23 cellular contexts compared by ENCODE assay signal in genomic region chr5:6043491-6044310, GRCh38.
"Had no signal": no experiment of that assay in that cellular context is flagged by ENCODE, and none has a peak within 500 bp of the region (broad histone marks: within the 10 kb centered on the region; RNA-seq: fewer than 3 reads in every experiment).

No MANE protein-coding gene starts in this region.

- H3K36me3 ChIP-seq: right lobe of liver, stomach, suprapubic skin, transverse colon, vagina had no signal

- H3K27ac Mint-ChIP-seq: activated CD4-positive, alpha-beta memory T cell treated with anti-CD3 and anti-CD28 coated beads for 36 hours; activated CD4-positive, alpha-beta T cell treated with anti-CD3 and anti-CD28 coated beads for 36 hours; activated CD8-positive, alpha-beta memory T cell treated with anti-CD3 and anti-CD28 coated beads, Interleukin-2, amount 10 ng/mL, durations not matched to agents 7 days and 5 days; activated naive CD8-positive, alpha-beta T cell treated with anti-CD3 and anti-CD28 coated beads, Interleukin-2, amount 50 U/mL, for 24 hours; natural killer cell treated with Interleukin-12 subunit alpha and Interleukin-12 subunit beta and Interleukin-15 and Interleukin-18, amount 100 ng/mL, for 72 hours; stimulated activated memory B cell treated with anti-CD40 and anti-IgM and Interleukin-4, amounts not matched to agents 10 μg/mL and 1 μg/mL and 100 μg/mL, for 72 hours had no signal

- H3K27me3 ChIP-seq: right lobe of liver, transverse colon, vagina had no signal

- H3K36me3 Mint-ChIP-seq: activated CD4-positive, alpha-beta memory T cell treated with anti-CD3 and anti-CD28 coated beads for 36 hours; activated CD8-positive, alpha-beta memory T cell treated with anti-CD3 and anti-CD28 coated beads, Interleukin-2, amount 10 ng/mL, durations not matched to agents 7 days and 5 days; natural killer cell treated with Interleukin-12 subunit alpha and Interleukin-12 subunit beta and Interleukin-15 and Interleukin-18, amount 100 ng/mL, for 72 hours; stimulated activated memory B cell treated with anti-CD40 and anti-IgM and Interleukin-4, amounts not matched to agents 10 μg/mL and 1 μg/mL and 100 μg/mL, for 72 hours had no signal

- H3K27ac ChIP-seq: parathyroid adenoma, right lobe of liver, skin epidermis, stomach, suprapubic skin, transverse colon, vagina had no signal

- H3K9me3 ChIP-seq: right lobe of liver, stomach, suprapubic skin, transverse colon, vagina had no signal

- H3K9me3 Mint-ChIP-seq: activated CD4-positive, alpha-beta memory T cell treated with anti-CD3 and anti-CD28 coated beads for 36 hours; activated naive CD8-positive, alpha-beta T cell treated with anti-CD3 and anti-CD28 coated beads, Interleukin-2, amount 50 U/mL, for 24 hours; natural killer cell treated with Interleukin-12 subunit alpha and Interleukin-12 subunit beta and Interleukin-15 and Interleukin-18, amount 100 ng/mL, for 72 hours; stimulated activated memory B cell treated with anti-CD40 and anti-IgM and Interleukin-4, amounts not matched to agents 10 μg/mL and 1 μg/mL and 100 μg/mL, for 72 hours had no signal

- ATAC-seq: activated CD4-positive, alpha-beta T cell treated with anti-CD3 and anti-CD28 coated beads for 36 hours; activated CD8-positive, alpha-beta memory T cell treated with anti-CD3 and anti-CD28 coated beads, Interleukin-2, amount 10 ng/mL, durations not matched to agents 7 days and 5 days; activated naive CD8-positive, alpha-beta T cell treated with anti-CD3 and anti-CD28 coated beads, Interleukin-2, amount 50 U/mL, for 24 hours; esophagus mucosa; left cardiac atrium; right lobe of liver; stimulated activated memory B cell treated with anti-CD40 and anti-IgM and Interleukin-4, amounts not matched to agents 10 μg/mL and 1 μg/mL and 100 μg/mL, for 72 hours had no signal

- H3K4me1 Mint-ChIP-seq: activated CD4-positive, alpha-beta T cell treated with anti-CD3 and anti-CD28 coated beads for 36 hours; activated CD8-positive, alpha-beta memory T cell treated with anti-CD3 and anti-CD28 coated beads, Interleukin-2, amount 10 ng/mL, durations not matched to agents 7 days and 5 days; activated naive CD8-positive, alpha-beta T cell treated with anti-CD3 and anti-CD28 coated beads, Interleukin-2, amount 50 U/mL, for 24 hours; stimulated activated memory B cell treated with anti-CD40 and anti-IgM and Interleukin-4, amounts not matched to agents 10 μg/mL and 1 μg/mL and 100 μg/mL, for 72 hours had no signal

- H3K27me3 Mint-ChIP-seq: activated CD8-positive, alpha-beta memory T cell treated with anti-CD3 and anti-CD28 coated beads, Interleukin-2, amount 10 ng/mL, durations not matched to agents 7 days and 5 days; natural killer cell treated with Interleukin-12 subunit alpha and Interleukin-12 subunit beta and Interleukin-15 and Interleukin-18, amount 100 ng/mL, for 72 hours had no signal

- H3K9ac ChIP-seq: parathyroid adenoma had no signal

- H3K4me3 Mint-ChIP-seq: activated CD4-positive, alpha-beta memory T cell treated with anti-CD3 and anti-CD28 coated beads for 36 hours; activated CD4-positive, alpha-beta T cell treated with anti-CD3 and anti-CD28 coated beads for 36 hours; activated CD8-positive, alpha-beta memory T cell treated with anti-CD3 and anti-CD28 coated beads, Interleukin-2, amount 10 ng/mL, durations not matched to agents 7 days and 5 days; activated naive CD8-positive, alpha-beta T cell treated with anti-CD3 and anti-CD28 coated beads, Interleukin-2, amount 50 U/mL, for 24 hours; natural killer cell treated with Interleukin-12 subunit alpha and Interleukin-12 subunit beta and Interleukin-15 and Interleukin-18, amount 100 ng/mL, for 72 hours; stimulated activated memory B cell treated with anti-CD40 and anti-IgM and Interleukin-4, amounts not matched to agents 10 μg/mL and 1 μg/mL and 100 μg/mL, for 72 hours had no signal

- DNase-seq: activated CD4-positive, alpha-beta memory T cell treated with anti-CD3 and anti-CD28 coated beads for 36 hours; activated CD4-positive, alpha-beta T cell treated with anti-CD3 and anti-CD28 coated beads for 36 hours; activated CD8-positive, alpha-beta memory T cell treated with anti-CD3 and anti-CD28 coated beads, Interleukin-2, amount 10 ng/mL, durations not matched to agents 7 days and 5 days; activated effector memory CD4-positive, alpha-beta T cell treated with anti-CD3 and anti-CD28 coated beads, Interleukin-2, amount 50 U/mL, for 16 hours; activated naive CD4-positive, alpha-beta T cell treated with anti-CD3 and anti-CD28 coated beads, Interleukin-2, amount 50 U/mL, for 16 hours; activated naive CD8-positive, alpha-beta T cell treated with anti-CD3 and anti-CD28 coated beads, Interleukin-2, amount 50 U/mL, for 24 hours; activated T-cell treated with anti-CD3 and anti-CD28 coated beads for 4 hours; dermis blood vessel endothelial cell; effector CD8-positive, alpha-beta T cell; islet precursor cell; left cardiac atrium; right lobe of liver; stimulated activated CD4-positive, alpha-beta T cell treated with anti-CD3 and anti-CD28 coated beads, Interleukin-2, amount 100 ng/mL, for 24 hours; stomach; T-helper 9 cell; transverse colon had no signal

- H3K4me3 ChIP-seq: right lobe of liver, skin epidermis, stomach, suprapubic skin, transverse colon, vagina had no signal

- H3K79me2 ChIP-seq: parathyroid adenoma had no signal

- H3K4me1 ChIP-seq: parathyroid adenoma, right lobe of liver, stomach, suprapubic skin, transverse colon, vagina had no signal
